ENCODE assay signal across 15 cellular contexts in genomic region chr4:138308421-138308820, GRCh38.
DNase-seq lines count a peak whose midpoint lies in the region; ATAC-seq and TF ChIP-seq lines count a peak whose summit lies in the region.
"Had no signal": no experiment of that assay in that cellular context is flagged by ENCODE, and none has a peak within 500 bp of the region (broad histone marks: within the 10 kb centered on the region; RNA-seq: fewer than 3 reads in every experiment).

No MANE protein-coding gene starts in this region.

- no peaks in the 10 kb centered on the region for H3F3A ChIP-seq in OCI-LY1 (ENCODE audit: insufficient read depth, low read length)

- intact Hi-C loops in sciatic nerve (cut with DNase I): no loop called here

- H3K27me3 ChIP-seq in OCI-LY1 (ENCODE audit: insufficient read depth, low read length): no peaks in the 10 kb centered on the region
- H3K27me3 ChIP-seq in kidney epithelial cell (ENCODE audit: control insufficient read depth, insufficient read depth, low read length): no peaks in the 10 kb centered on the region
- H3K27me3 ChIP-seq: stomach had no signal

- no peak overlapping the region for H3K27ac ChIP-seq in OCI-LY1 (ENCODE audit: low read depth, low read length, poor library complexity, severe bottlenecking)
- H3K27ac ChIP-seq: stomach had no signal

- peaks cover 19% of the 10 kb centered on the region for H3K4me1 ChIP-seq in OCI-LY1 (ENCODE audit: insufficient read depth, low read length, severe bottlenecking)
- H3K4me1 ChIP-seq: stomach had no signal

- ATAC-seq in sciatic nerve: no peak
- ATAC-seq: activated CD4-positive, CD25-positive, alpha-beta regulatory T cell treated with anti-CD3 and anti-CD28 coated beads, Interleukin-2, amount 50 U/mL, for 24 hours had no signal

- H3K36me3 ChIP-seq in OCI-LY1 (ENCODE audit: insufficient read depth, low read length): no peaks in the 10 kb centered on the region
- no peaks in the 10 kb centered on the region for H3K36me3 ChIP-seq in kidney epithelial cell (ENCODE audit: control insufficient read depth, insufficient read depth, low read length)
- H3K36me3 ChIP-seq: stomach had no signal

- no peaks in the 10 kb centered on the region for H3K79me2 ChIP-seq in OCI-LY1 (ENCODE audit: insufficient read depth, low read length)

- H3K9me2 ChIP-seq in OCI-LY1 (ENCODE audit: low read depth, low read length): no peaks in the 10 kb centered on the region

- H4K20me1 ChIP-seq in OCI-LY1 (ENCODE audit: insufficient read depth, low read length): no peaks in the 10 kb centered on the region

- peak; percentile 85 for DNase-seq in EL
- peak; percentile 13 to 57 for DNase-seq in cardiac fibroblast (ENCODE audit: low read depth in 2 of 2)
- peak; percentile 56 for DNase-seq in kidney epithelial cell (ENCODE audit: low read depth)
- DNase-seq in NCI-H345 treated with DMSO at 0.1 percent for 48 hours (lab: John Stamatoyannopoulos, UW; ENCODE audit: unreplicated experiment): no peak
- no peak for DNase-seq in activated CD4-positive, CD25-positive, alpha-beta regulatory T cell treated with anti-CD3 and anti-CD28 coated beads, Interleukin-2, amount 50 U/mL, for 72 hours
- no peak for DNase-seq in sciatic nerve (ENCODE audit: low spot score)
- DNase-seq in NCI-H2107 treated with DMSO at 0.1 percent for 48 hours (lab: John Stamatoyannopoulos, UW; ENCODE audit: unreplicated experiment): no peak
- DNase-seq: activated T-cell treated with anti-CD3 and anti-CD28 coated beads, Interleukin-2, amount 50 U/mL, for 48 hours; amygdala; DND-41; mesendoderm; NCI-H1436 treated with DMSO at 0.1 percent for 48 hours; stomach had no signal

- TF ChIP-seq CTCF in OCI-LY1 (IDR thresholded peaks at IDR 0.05; ENCODE audit: low read length) (no peak), cardiac fibroblast (IDR thresholded peaks at IDR 0.05; ENCODE audit: low read depth, low read length) (no peak), kidney epithelial cell (IDR thresholded peaks at IDR 0.05; ENCODE audit: insufficient read depth, low read length, poor library complexity, severe bottlenecking) (no peak)

- peak overlapping the region; percentile 60; the same call in 1 of the 2 replicates for H2AFZ ChIP-seq in OCI-LY1 (ENCODE audit: low read length)

- peak overlapping the region; percentile 7 for H3K4me3 ChIP-seq in OCI-LY1 (ENCODE audit: low read depth, low read length, poor library complexity, severe bottlenecking)
- H3K4me3 ChIP-seq in cardiac fibroblast (replicated peaks in 1 of 2; ENCODE audit: low read depth in 2 of 2, low read length in 2 of 2): no peak overlapping the region
- H3K4me3 ChIP-seq in kidney epithelial cell (ENCODE audit: low read depth, low read length): no peak overlapping the region
- H3K4me3 ChIP-seq: stomach had no signal

- H3K9me3 ChIP-seq in OCI-LY1 (ENCODE audit: low read length): no peaks in the 10 kb centered on the region
- H3K9me3 ChIP-seq: stomach had no signal

- peak overlapping the region; percentile 14; the same call in 1 of the 2 replicates for H3K4me2 ChIP-seq in OCI-LY1 (ENCODE audit: low read length)

- H3K9ac ChIP-seq in OCI-LY1 (ENCODE audit: low read length): no peak overlapping the region

Comparison
In these comparisons a context has a peak if more than half of its experiments do, and no peak if none do; other contexts are left out.
1. DNase-seq: peak in EL (single experiment), cardiac fibroblast (2 of 2) and kidney epithelial cell (single experiment); none in NCI-H345 treated with DMSO at 0.1 percent for 48 hours (single experiment), activated CD4-positive, CD25-positive, alpha-beta regulatory T cell treated with anti-CD3 and anti-CD28 coated beads, Interleukin-2, amount 50 U/mL, for 72 hours (single experiment), sciatic nerve (single experiment) and NCI-H2107 treated with DMSO at 0.1 percent for 48 hours (single experiment).